ENCODE assay signal across 1 cellular context in genomic region chr17:57086069-57086930, GRCh38.
A peak's percentile ranks its signal among the peaks of the same experiment; 100 is the strongest.
TF ChIP-seq lines count a peak whose summit lies in the region.

No MANE protein-coding gene starts in this region.

TF ChIP-seq in H1, 55 proteins besides CTCF, POLR2A, EP300 and RAD21 (continued from another document):
- TF ChIP-seq PHF8 (conservative IDR thresholded peaks at IDR 0.05; ENCODE audit: low read depth, low read length) (no peak), FOSL1 (IDR thresholded peaks at IDR 0.05; ENCODE audit: insufficient read depth, low read depth, low read length) (no peak), MAFK (IDR thresholded peaks at IDR 0.05; ENCODE audit: low read depth, low read length) (no peak), YY1 (IDR thresholded peaks at IDR 0.05; ENCODE audit: low read depth, low read length) (no peak), POU5F1 (IDR thresholded peaks at IDR 0.05; ENCODE audit: low read depth, low read length) (no peak), ATF2 (IDR thresholded peaks at IDR 0.05; ENCODE audit: low read length) (no peak), CHD2 (IDR thresholded peaks at IDR 0.05; ENCODE audit: low read length) (no peak), BRCA1 (IDR thresholded peaks at IDR 0.05; ENCODE audit: low read depth, low read length) (no peak), SP2 (IDR thresholded peaks at IDR 0.05; ENCODE audit: low read length) (no peak), NANOG (IDR thresholded peaks at IDR 0.05; ENCODE audit: insufficient read depth, low read depth, low read length, poor library complexity, severe bottlenecking) (no peak), TBP (IDR thresholded peaks at IDR 0.05; ENCODE audit: low read depth, low read length) (no peak), POLR2AphosphoS5 (IDR thresholded peaks at IDR 0.05; ENCODE audit: low read depth, low read length) (no peak), JUND (IDR thresholded peaks at IDR 0.05; ENCODE audit: low read length) (no peak), HDAC2 (IDR thresholded peaks at IDR 0.05; ENCODE audit: borderline replicate concordance in 1 of 2, low read depth in 2 of 2, low read length in 2 of 2) (0 out of 4 replicates have a peak, but pooled peaks of 1 of the 2 experiments have one; percentile 3), GABPA (IDR thresholded peaks at IDR 0.05; ENCODE audit: borderline replicate concordance, insufficient read depth, low read length) (no peak), CHD7 (IDR thresholded peaks at IDR 0.05; ENCODE audit: insufficient replicate concordance, low read length) (no peak), RBBP5 (IDR thresholded peaks at IDR 0.05; ENCODE audit: borderline replicate concordance, low read depth, low read length) (0 out of 2 replicates have a peak, but pooled peaks have one; percentile 22), SP1 (IDR thresholded peaks at IDR 0.05; ENCODE audit: low read depth, low read length) (no peak), ZNF274 (IDR thresholded peaks at IDR 0.05; ENCODE audit: borderline replicate concordance, extremely low read depth, low read length) (no peak), EGR1 (IDR thresholded peaks at IDR 0.05; ENCODE audit: borderline replicate concordance, low read depth, low read length) (no peak), JUN (IDR thresholded peaks at IDR 0.05; ENCODE audit: low read depth, low read length) (no peak), RNF2 (IDR thresholded peaks at IDR 0.05; ENCODE audit: borderline replicate concordance, low read depth, low read length, missing control alignments, poor library complexity, severe bottlenecking) (no peak), BACH1 (IDR thresholded peaks at IDR 0.05; ENCODE audit: low read length) (no peak), SRF (IDR thresholded peaks at IDR 0.05; ENCODE audit: low read depth, low read length) (no peak), TAF7 (optimal IDR thresholded peaks at IDR 0.05; ENCODE audit: borderline replicate concordance, low read depth, low read length) (no peak), KDM4A (IDR thresholded peaks at IDR 0.05; ENCODE audit: low read depth, low read length, severe bottlenecking) (peak; percentile 66), KDM5A (IDR thresholded peaks at IDR 0.05; ENCODE audit: low read length) (no peak), ATF3 (IDR thresholded peaks at IDR 0.05; ENCODE audit: insufficient read depth, low read depth, low read length) (peak; percentile 11; the same call in 1 of the 2 replicates), HDAC6 (IDR thresholded peaks at IDR 0.05; ENCODE audit: low read depth, low read length) (no peak), RXRA (IDR thresholded peaks at IDR 0.05; ENCODE audit: insufficient read depth, low read depth, low read length) (no peak), NRF1 (IDR thresholded peaks at IDR 0.05; ENCODE audit: low read depth, low read length) (0 out of 2 replicates have a peak, but pooled peaks have one; percentile 8), SIN3A (conservative IDR thresholded peaks at IDR 0.05 in 1 of 2, IDR thresholded peaks at IDR 0.05 in 1 of 2; ENCODE audit: low read depth in 1 of 2, low read length in 2 of 2) (peak; percentile 52 to 60; a peak in 1 of 4 replicates)
- TF ChIP-seq, protein P1, sequence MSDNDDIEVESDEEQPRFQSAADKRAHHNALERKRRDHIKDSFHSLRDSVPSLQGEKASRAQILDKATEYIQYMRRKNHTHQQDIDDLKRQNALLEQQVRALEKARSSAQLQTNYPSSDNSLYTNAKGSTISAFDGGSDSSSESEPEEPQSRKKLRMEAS (IDR thresholded peaks at IDR 0.05): 0 out of 2 replicates have a peak, but pooled peaks have one; percentile 39
- TF ChIP-seq, protein P2, sequence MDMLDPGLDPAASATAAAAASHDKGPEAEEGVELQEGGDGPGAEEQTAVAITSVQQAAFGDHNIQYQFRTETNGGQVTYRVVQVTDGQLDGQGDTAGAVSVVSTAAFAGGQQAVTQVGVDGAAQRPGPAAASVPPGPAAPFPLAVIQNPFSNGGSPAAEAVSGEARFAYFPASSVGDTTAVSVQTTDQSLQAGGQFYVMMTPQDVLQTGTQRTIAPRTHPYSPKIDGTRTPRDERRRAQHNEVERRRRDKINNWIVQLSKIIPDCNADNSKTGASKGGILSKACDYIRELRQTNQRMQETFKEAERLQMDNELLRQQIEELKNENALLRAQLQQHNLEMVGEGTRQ (IDR thresholded peaks at IDR 0.05; ENCODE audit: low read length): peak; percentile 74
- TF ChIP-seq, protein P3, sequence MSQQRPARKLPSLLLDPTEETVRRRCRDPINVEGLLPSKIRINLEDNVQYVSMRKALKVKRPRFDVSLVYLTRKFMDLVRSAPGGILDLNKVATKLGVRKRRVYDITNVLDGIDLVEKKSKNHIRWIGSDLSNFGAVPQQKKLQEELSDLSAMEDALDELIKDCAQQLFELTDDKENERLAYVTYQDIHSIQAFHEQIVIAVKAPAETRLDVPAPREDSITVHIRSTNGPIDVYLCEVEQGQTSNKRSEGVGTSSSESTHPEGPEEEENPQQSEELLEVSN (IDR thresholded peaks at IDR 0.05): peak; percentile 50; the same call in 1 of the 2 replicates
